Comparison of ENCODE assay signal across 9 cellular contexts in the genomic region with DNA sequence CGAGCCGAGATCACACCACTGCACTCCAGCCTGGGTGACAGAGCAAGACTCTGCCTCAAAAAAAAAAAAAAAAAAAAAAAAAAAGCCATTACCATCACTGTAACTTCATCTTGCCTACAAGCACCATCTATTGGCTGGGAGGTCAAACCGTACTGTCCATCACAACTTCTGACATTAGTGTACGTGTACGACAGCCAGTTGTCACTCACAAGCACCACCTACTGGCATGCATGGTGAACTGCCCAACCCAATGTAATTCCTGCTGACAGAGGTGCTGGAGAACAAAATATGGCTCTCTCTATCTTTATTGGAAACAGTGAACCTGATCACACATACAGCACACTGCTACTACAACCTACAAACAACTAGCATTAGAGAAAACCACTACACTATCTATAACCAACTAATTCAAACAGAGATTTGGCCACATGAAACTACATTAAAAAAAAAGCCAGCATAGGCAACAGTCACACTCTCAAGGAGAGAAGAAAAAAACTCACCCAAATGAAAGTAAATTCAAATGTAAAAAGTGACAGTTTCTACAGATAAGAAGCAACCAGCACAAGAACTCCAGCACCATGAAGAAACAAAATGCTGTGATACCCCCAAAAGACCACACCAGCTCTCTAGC.
DNase-seq lines count a peak whose midpoint lies in the region; ATAC-seq and TF ChIP-seq lines count a peak whose summit lies in the region.
"Had no signal": no experiment of that assay in that cellular context is flagged by ENCODE, and none has a peak within 500 bp of the region (broad histone marks: within the 10 kb centered on the region; RNA-seq: fewer than 3 reads in every experiment).

No MANE protein-coding gene starts in this region.

- H3K27ac ChIP-seq in smooth muscle cell (ENCODE audit: low read depth): no peak overlapping the region
- H3K27ac ChIP-seq: thoracic aorta had no signal

- H3K36me3 Mint-ChIP-seq in chondrocyte (ENCODE audit: low read depth) (peaks cover 3% of the 10 kb centered on the region), immature natural killer cell (no peaks in the 10 kb centered on the region)
- H3K36me3 Mint-ChIP-seq in stimulated activated memory B cell treated with anti-CD40 and anti-IgM and Interleukin-4, amounts not matched to agents 10 μg/mL and 1 μg/mL and 100 μg/mL, for 72 hours: no peaks in the 10 kb centered on the region

- H3K36me3 ChIP-seq in smooth muscle cell (ENCODE audit: low read depth): no peaks in the 10 kb centered on the region
- H3K36me3 ChIP-seq: thoracic aorta had no signal

- H3K9me3 ChIP-seq in smooth muscle cell (replicated peaks; ENCODE audit: low read depth): no peaks in the 10 kb centered on the region
- H3K9me3 ChIP-seq: thoracic aorta had no signal

- H3K27ac Mint-ChIP-seq in chondrocyte (ENCODE audit: unreplicated experiment) (no peak overlapping the region), immature natural killer cell (no peak overlapping the region)
- H3K27ac Mint-ChIP-seq in stimulated activated memory B cell treated with anti-CD40 and anti-IgM and Interleukin-4, amounts not matched to agents 10 μg/mL and 1 μg/mL and 100 μg/mL, for 72 hours: no peak overlapping the region

- H3K79me2 ChIP-seq in smooth muscle cell (ENCODE audit: low read depth): no peaks in the 10 kb centered on the region

- no peak overlapping the region for H3K9ac ChIP-seq in smooth muscle cell (ENCODE audit: low read depth)

- H3K4me3 Mint-ChIP-seq in chondrocyte (ENCODE audit: unreplicated experiment): no peak overlapping the region
- no peak overlapping the region for H3K4me3 Mint-ChIP-seq in immature natural killer cell
- no peak overlapping the region for H3K4me3 Mint-ChIP-seq in stimulated activated memory B cell treated with anti-CD40 and anti-IgM and Interleukin-4, amounts not matched to agents 10 μg/mL and 1 μg/mL and 100 μg/mL, for 72 hours

- H3K4me1 ChIP-seq in smooth muscle cell (ENCODE audit: low read depth): no peaks in the 10 kb centered on the region

- H3F3A ChIP-seq in smooth muscle cell (ENCODE audit: low read depth): no peaks in the 10 kb centered on the region

- 94% methylated on average over 4 of the region's 5 CpGs for WGBS in smooth muscle cell (ENCODE audit: low lambda C conversion rate)

- no peak overlapping the region for H3K4me2 ChIP-seq in smooth muscle cell

- in situ Hi-C loops in GM13976 (cut with MboI; ENCODE audit: low sequenced_read_pairs, unreplicated experiment): no loop called here

- H3K27me3 Mint-ChIP-seq in chondrocyte (ENCODE audit: low read depth): no peaks in the 10 kb centered on the region
- H3K27me3 Mint-ChIP-seq in immature natural killer cell (ENCODE audit: low read depth in 3 of 3): peaks cover 0 to 10% (median 3%) of the 10 kb centered on the region in 3 donors
- H3K27me3 Mint-ChIP-seq in stimulated activated memory B cell treated with anti-CD40 and anti-IgM and Interleukin-4, amounts not matched to agents 10 μg/mL and 1 μg/mL and 100 μg/mL, for 72 hours: peaks cover 10% of the 10 kb centered on the region

- TF ChIP-seq CTCF in AG09309 (IDR thresholded peaks at IDR 0.05; ENCODE audit: control insufficient read depth, insufficient read depth, low read depth, low read length, missing control alignments) (peak; percentile 53), GM13976 (IDR thresholded peaks at IDR 0.05; ENCODE audit: borderline replicate concordance, control extremely low read depth, extremely low read depth, insufficient read depth, missing control alignments) (peak; percentile 63), HFF-Myc (IDR thresholded peaks at IDR 0.05; ENCODE audit: low read depth, low read length, missing control alignments) (peak; percentile 76), LNCaP clone FGC (IDR thresholded peaks at IDR 0.05; ENCODE audit: control insufficient read depth, extremely low read depth, insufficient read depth) (peak; percentile 78), chondrocyte (IDR thresholded peaks at IDR 0.05) (peak; percentile 69), smooth muscle cell (IDR thresholded peaks at IDR 0.05; ENCODE audit: borderline replicate concordance, insufficient read depth, poor library complexity, severe bottlenecking) (peak; percentile 13)

- no peaks in the 10 kb centered on the region for H3K27me3 ChIP-seq in smooth muscle cell (ENCODE audit: low read depth)

- DNase-seq in AG09309 (ENCODE audit: low read depth): no peak
- peak; percentile 57 for DNase-seq in GM13976 (ENCODE audit: low spot score)
- no peak for DNase-seq in HFF-Myc (ENCODE audit: extremely low read depth, low read depth)
- peak; percentile 27 for DNase-seq in LNCaP clone FGC (ENCODE audit: low read depth)
- DNase-seq in chondrocyte (ENCODE audit: low spot score): no peak
- no peak for DNase-seq in smooth muscle cell (lab: John Stamatoyannopoulos, UW; ENCODE audit: unreplicated experiment)
- DNase-seq in immature natural killer cell: no peak

- no peak for ATAC-seq in stimulated activated memory B cell treated with anti-CD40 and anti-IgM and Interleukin-4, amounts not matched to agents 10 μg/mL and 1 μg/mL and 100 μg/mL, for 72 hours

- no peaks in the 10 kb centered on the region for H4K20me1 ChIP-seq in smooth muscle cell (ENCODE audit: low read depth)

- H3K4me1 Mint-ChIP-seq in chondrocyte (ENCODE audit: low read depth): no peaks in the 10 kb centered on the region
- H3K4me1 Mint-ChIP-seq in immature natural killer cell: no peaks in the 10 kb centered on the region
- H3K4me1 Mint-ChIP-seq in stimulated activated memory B cell treated with anti-CD40 and anti-IgM and Interleukin-4, amounts not matched to agents 10 μg/mL and 1 μg/mL and 100 μg/mL, for 72 hours: no peaks in the 10 kb centered on the region

- H2AFZ ChIP-seq in smooth muscle cell (ENCODE audit: low read depth): no peak overlapping the region

- H3K4me3 ChIP-seq in AG09309 (ENCODE audit: control insufficient read depth, low read depth, low read length) (no peak overlapping the region), HFF-Myc (replicated peaks; ENCODE audit: low read depth, low read length) (no peak overlapping the region), LNCaP clone FGC (ENCODE audit: low read depth, low read length) (no peak overlapping the region), smooth muscle cell (no peak overlapping the region)
- H3K4me3 ChIP-seq: thoracic aorta had no signal

- H3K9me3 Mint-ChIP-seq in chondrocyte (ENCODE audit: low read depth): peaks cover 24% of the 10 kb centered on the region
- peaks cover 0 to 5% (median 0%) of the 10 kb centered on the region in 6 donors for H3K9me3 Mint-ChIP-seq in immature natural killer cell
- no peaks in the 10 kb centered on the region for H3K9me3 Mint-ChIP-seq in stimulated activated memory B cell treated with anti-CD40 and anti-IgM and Interleukin-4, amounts not matched to agents 10 μg/mL and 1 μg/mL and 100 μg/mL, for 72 hours

Comparison
In these comparisons a context has a peak if more than half of its experiments do, and no peak if none do; other contexts are left out.
1. DNase-seq: peak in GM13976 (single experiment) and LNCaP clone FGC (single experiment); none in AG09309 (single experiment), HFF-Myc (single experiment), chondrocyte (single experiment), smooth muscle cell (single experiment) and immature natural killer cell (0 of 3).
2. CTCF ChIP-seq: peak in every context shown above with its lines; median percentile 78 in LNCaP clone FGC; 76 in HFF-Myc; 69 in chondrocyte; 63 in GM13976; 53 in AG09309; 13 in smooth muscle cell.